Comparison of ENCODE assay signal across 30 cellular contexts in the genomic region with DNA sequence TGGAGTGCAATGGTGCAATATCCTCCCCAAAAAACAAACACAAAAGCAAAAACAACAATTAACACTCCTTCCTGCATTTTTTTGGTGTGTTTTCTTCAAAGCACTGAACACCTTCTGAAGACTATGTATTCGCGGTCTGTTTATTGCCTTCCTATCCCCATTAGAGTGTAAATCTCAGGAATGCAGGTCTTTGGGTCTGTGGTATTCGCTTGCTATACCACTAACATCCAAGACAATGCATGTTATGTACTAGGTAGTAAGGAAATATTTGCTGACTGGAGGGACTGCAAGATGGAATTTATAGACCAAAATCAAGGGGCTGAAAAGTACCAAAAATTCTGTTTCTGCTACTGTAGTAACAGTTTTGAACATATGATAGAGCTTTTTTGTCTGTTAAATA.
"Had no signal": no experiment of that assay in that cellular context is flagged by ENCODE, and none has a peak within 500 bp of the region (broad histone marks: within the 10 kb centered on the region; RNA-seq: fewer than 3 reads in every experiment).

No MANE protein-coding gene starts in this region.

- H3K4me1 ChIP-seq: gastroesophageal sphincter, parathyroid adenoma, psoas muscle, upper lobe of right lung had no signal

- H3K9me3 ChIP-seq: gastroesophageal sphincter, psoas muscle, upper lobe of right lung had no signal

- H3K27me3 Mint-ChIP-seq: stimulated activated memory B cell treated with anti-CD40 and anti-IgM and Interleukin-4, amounts not matched to agents 10 μg/mL and 1 μg/mL and 100 μg/mL, for 72 hours; stimulated activated naive CD8-positive, alpha-beta T cell treated with anti-CD3 and anti-CD28 coated beads, Interleukin-15, amount 100 ng/mL, for 72 hours had no signal

- H3K36me3 ChIP-seq: gastroesophageal sphincter, upper lobe of right lung had no signal

- H3K27ac Mint-ChIP-seq: activated naive CD8-positive, alpha-beta T cell; naive thymus-derived CD8-positive, alpha-beta T cell; stimulated activated memory B cell treated with anti-CD40 and anti-IgM and Interleukin-4, amounts not matched to agents 10 μg/mL and 1 μg/mL and 100 μg/mL, for 72 hours; stimulated activated naive CD8-positive, alpha-beta T cell treated with anti-CD3 and anti-CD28 coated beads, Interleukin-15, amount 100 ng/mL, for 72 hours had no signal

- H3K4me1 Mint-ChIP-seq: naive thymus-derived CD8-positive, alpha-beta T cell; neural crest cell; stimulated activated memory B cell treated with anti-CD40 and anti-IgM and Interleukin-4, amounts not matched to agents 10 μg/mL and 1 μg/mL and 100 μg/mL, for 72 hours; stimulated activated naive CD8-positive, alpha-beta T cell treated with anti-CD3 and anti-CD28 coated beads, Interleukin-15, amount 100 ng/mL, for 72 hours had no signal

- DNase-seq: activated CD4-positive, alpha-beta T cell treated with anti-CD3 and anti-CD28 coated beads for 48 hours; activated CD4-positive, alpha-beta T cell treated with anti-CD3 and anti-CD28 coated beads, Interleukin-2, amount 50 U/mL, for 48 hours; activated CD8-positive, alpha-beta memory T cell treated with anti-CD3 and anti-CD28 coated beads for 24 hours; activated effector memory CD4-positive, alpha-beta T cell treated with Interleukin-2 at 50 U/mL for 16 hours; activated naive CD4-positive, alpha-beta T cell treated with Interleukin-2 at 50 U/mL for 16 hours; anterior cingulate cortex; effector CD8-positive, alpha-beta T cell; erythroblast; head of caudate nucleus; hippocampal formation; kidney; left colon; mammary epithelial cell; midbrain; naive thymus-derived CD8-positive, alpha-beta T cell; occipital lobe; psoas muscle; stimulated activated CD4-positive, alpha-beta T cell treated with anti-CD3 and anti-CD28 coated beads, Interleukin-1b, Interleukin-23, amount 100 ng/mL, for 48 hours; stimulated activated CD4-positive, alpha-beta T cell treated with anti-CD3 and anti-CD28 coated beads, Interleukin-4, amount 100 ng/mL, for 4 hours; stimulated activated CD8-positive, alpha-beta memory T cell treated with anti-CD3 and anti-CD28 coated beads, Interleukin-4, amount 100 ng/mL, for 48 hours; stimulated activated naive CD8-positive, alpha-beta T cell treated with anti-CD3 and anti-CD28 coated beads, Interleukin-15, amount 100 ng/mL, for 72 hours; substantia nigra; upper lobe of right lung had no signal

- H3K9ac ChIP-seq: parathyroid adenoma had no signal

- H3K27me3 ChIP-seq: gastroesophageal sphincter, upper lobe of right lung had no signal

- H3K9me3 Mint-ChIP-seq: neural crest cell; stimulated activated memory B cell treated with anti-CD40 and anti-IgM and Interleukin-4, amounts not matched to agents 10 μg/mL and 1 μg/mL and 100 μg/mL, for 72 hours; stimulated activated naive CD8-positive, alpha-beta T cell treated with anti-CD3 and anti-CD28 coated beads, Interleukin-15, amount 100 ng/mL, for 72 hours had no signal

- H3K4me3 ChIP-seq: gastroesophageal sphincter, psoas muscle, smooth muscle cell, upper lobe of right lung had no signal

- H3K36me3 Mint-ChIP-seq: activated naive CD8-positive, alpha-beta T cell; naive thymus-derived CD8-positive, alpha-beta T cell; stimulated activated memory B cell treated with anti-CD40 and anti-IgM and Interleukin-4, amounts not matched to agents 10 μg/mL and 1 μg/mL and 100 μg/mL, for 72 hours had no signal

- H3K27ac ChIP-seq: gastroesophageal sphincter, parathyroid adenoma, psoas muscle, upper lobe of right lung, VCaP had no signal

- H3K4me3 Mint-ChIP-seq: activated naive CD8-positive, alpha-beta T cell; naive thymus-derived CD8-positive, alpha-beta T cell; neural crest cell; stimulated activated memory B cell treated with anti-CD40 and anti-IgM and Interleukin-4, amounts not matched to agents 10 μg/mL and 1 μg/mL and 100 μg/mL, for 72 hours; stimulated activated naive CD8-positive, alpha-beta T cell treated with anti-CD3 and anti-CD28 coated beads, Interleukin-15, amount 100 ng/mL, for 72 hours had no signal
